Comparison of ENCODE assay signal across 2 cellular contexts in the genomic region with DNA sequence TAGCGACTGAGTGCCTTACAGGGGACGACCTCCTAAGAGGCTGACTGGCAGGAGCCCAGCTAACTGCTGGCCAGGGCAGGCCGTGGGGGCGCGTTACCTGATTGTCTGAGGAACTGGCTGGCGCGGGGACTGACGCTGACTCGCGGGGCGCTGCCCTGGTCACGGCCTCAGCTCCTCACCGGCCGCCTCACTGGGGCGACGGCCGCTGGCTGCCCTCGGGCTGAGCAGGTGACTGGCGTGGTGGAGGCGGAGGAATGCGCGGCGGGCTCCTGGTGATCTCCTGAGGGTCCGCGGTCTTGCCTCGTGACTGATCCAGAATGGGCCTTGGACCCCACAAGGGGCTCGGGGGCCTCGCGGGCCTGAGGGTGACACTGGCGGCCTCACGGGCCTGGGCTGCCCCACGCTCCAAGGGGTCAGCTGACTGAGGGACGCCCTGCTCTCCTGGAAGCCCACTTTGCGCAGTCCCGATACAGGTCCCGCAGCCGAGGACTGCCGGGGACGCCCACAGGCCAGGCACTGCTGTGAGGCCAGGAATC.
TF ChIP-seq lines count a peak whose summit lies in the region.

No MANE protein-coding gene starts in this region.

TF ChIP-seq in GM23338, 12 proteins besides CTCF, POLR2A, EP300 and RAD21 (continues in another document):
- TF ChIP-seq ZNF331 (CRISPR knock-in tag; IDR thresholded peaks at IDR 0.05; ENCODE audit: low read depth) (no peak), EZH2 (IDR thresholded peaks at IDR 0.05; ENCODE audit: low read depth, unreplicated experiment) (no peak), NANOG (IDR thresholded peaks at IDR 0.05; ENCODE audit: borderline replicate concordance) (no peak), JUNB (IDR thresholded peaks at IDR 0.05; ENCODE audit: unreplicated experiment) (no peak), ZNF114 (CRISPR knock-in tag; IDR thresholded peaks at IDR 0.05) (no peak), EZH2phosphoT487 (IDR thresholded peaks at IDR 0.05; ENCODE audit: unreplicated experiment) (no peak), STAT1 (IDR thresholded peaks at IDR 0.05; ENCODE audit: unreplicated experiment) (no peak)
- TF ChIP-seq, protein P1, sequence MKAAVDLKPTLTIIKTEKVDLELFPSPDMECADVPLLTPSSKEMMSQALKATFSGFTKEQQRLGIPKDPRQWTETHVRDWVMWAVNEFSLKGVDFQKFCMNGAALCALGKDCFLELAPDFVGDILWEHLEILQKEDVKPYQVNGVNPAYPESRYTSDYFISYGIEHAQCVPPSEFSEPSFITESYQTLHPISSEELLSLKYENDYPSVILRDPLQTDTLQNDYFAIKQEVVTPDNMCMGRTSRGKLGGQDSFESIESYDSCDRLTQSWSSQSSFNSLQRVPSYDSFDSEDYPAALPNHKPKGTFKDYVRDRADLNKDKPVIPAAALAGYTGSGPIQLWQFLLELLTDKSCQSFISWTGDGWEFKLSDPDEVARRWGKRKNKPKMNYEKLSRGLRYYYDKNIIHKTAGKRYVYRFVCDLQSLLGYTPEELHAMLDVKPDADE (IDR thresholded peaks at IDR 0.05), result no peak
- TF ChIP-seq, protein P2, sequence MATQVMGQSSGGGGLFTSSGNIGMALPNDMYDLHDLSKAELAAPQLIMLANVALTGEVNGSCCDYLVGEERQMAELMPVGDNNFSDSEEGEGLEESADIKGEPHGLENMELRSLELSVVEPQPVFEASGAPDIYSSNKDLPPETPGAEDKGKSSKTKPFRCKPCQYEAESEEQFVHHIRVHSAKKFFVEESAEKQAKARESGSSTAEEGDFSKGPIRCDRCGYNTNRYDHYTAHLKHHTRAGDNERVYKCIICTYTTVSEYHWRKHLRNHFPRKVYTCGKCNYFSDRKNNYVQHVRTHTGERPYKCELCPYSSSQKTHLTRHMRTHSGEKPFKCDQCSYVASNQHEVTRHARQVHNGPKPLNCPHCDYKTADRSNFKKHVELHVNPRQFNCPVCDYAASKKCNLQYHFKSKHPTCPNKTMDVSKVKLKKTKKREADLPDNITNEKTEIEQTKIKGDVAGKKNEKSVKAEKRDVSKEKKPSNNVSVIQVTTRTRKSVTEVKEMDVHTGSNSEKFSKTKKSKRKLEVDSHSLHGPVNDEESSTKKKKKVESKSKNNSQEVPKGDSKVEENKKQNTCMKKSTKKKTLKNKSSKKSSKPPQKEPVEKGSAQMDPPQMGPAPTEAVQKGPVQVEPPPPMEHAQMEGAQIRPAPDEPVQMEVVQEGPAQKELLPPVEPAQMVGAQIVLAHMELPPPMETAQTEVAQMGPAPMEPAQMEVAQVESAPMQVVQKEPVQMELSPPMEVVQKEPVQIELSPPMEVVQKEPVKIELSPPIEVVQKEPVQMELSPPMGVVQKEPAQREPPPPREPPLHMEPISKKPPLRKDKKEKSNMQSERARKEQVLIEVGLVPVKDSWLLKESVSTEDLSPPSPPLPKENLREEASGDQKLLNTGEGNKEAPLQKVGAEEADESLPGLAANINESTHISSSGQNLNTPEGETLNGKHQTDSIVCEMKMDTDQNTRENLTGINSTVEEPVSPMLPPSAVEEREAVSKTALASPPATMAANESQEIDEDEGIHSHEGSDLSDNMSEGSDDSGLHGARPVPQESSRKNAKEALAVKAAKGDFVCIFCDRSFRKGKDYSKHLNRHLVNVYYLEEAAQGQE (IDR thresholded peaks at IDR 0.05; ENCODE audit: unreplicated experiment), result no peak

TF ChIP-seq in H1, 55 proteins besides CTCF, POLR2A, EP300 and RAD21:
- TF ChIP-seq EGR1 (IDR thresholded peaks at IDR 0.05; ENCODE audit: borderline replicate concordance, low read depth, low read length) (no peak), GABPA (IDR thresholded peaks at IDR 0.05; ENCODE audit: borderline replicate concordance, insufficient read depth, low read length) (no peak), JUN (IDR thresholded peaks at IDR 0.05; ENCODE audit: low read depth, low read length) (no peak), CREB1 (IDR thresholded peaks at IDR 0.05) (no peak), SIRT6 (IDR thresholded peaks at IDR 0.05; ENCODE audit: low read length) (no peak), RXRA (IDR thresholded peaks at IDR 0.05; ENCODE audit: insufficient read depth, low read depth, low read length) (no peak), PHF8 (conservative IDR thresholded peaks at IDR 0.05; ENCODE audit: low read depth, low read length) (no peak)
- TF ChIP-seq, protein P3, sequence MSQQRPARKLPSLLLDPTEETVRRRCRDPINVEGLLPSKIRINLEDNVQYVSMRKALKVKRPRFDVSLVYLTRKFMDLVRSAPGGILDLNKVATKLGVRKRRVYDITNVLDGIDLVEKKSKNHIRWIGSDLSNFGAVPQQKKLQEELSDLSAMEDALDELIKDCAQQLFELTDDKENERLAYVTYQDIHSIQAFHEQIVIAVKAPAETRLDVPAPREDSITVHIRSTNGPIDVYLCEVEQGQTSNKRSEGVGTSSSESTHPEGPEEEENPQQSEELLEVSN (IDR thresholded peaks at IDR 0.05), result no peak
